In genomic region chr6:6176829-6177228, GRCh38 we compare ENCODE assay signal across 17 cellular contexts.
DNase-seq lines count a peak whose midpoint lies in the region; ATAC-seq and TF ChIP-seq lines count a peak whose summit lies in the region.
"Had no signal": no experiment of that assay in that cellular context is flagged by ENCODE, and none has a peak within 500 bp of the region (broad histone marks: within the 10 kb centered on the region; RNA-seq: fewer than 3 reads in every experiment).

No MANE protein-coding gene starts in this region.

- H3K4me1 Mint-ChIP-seq in stimulated activated naive CD8-positive, alpha-beta T cell treated with anti-CD3 and anti-CD28 coated beads, Interleukin-15, amount 100 ng/mL, for 72 hours, result no peaks in the 10 kb centered on the region
- H3K4me1 Mint-ChIP-seq: B cell; CD4-positive, CD25-positive, alpha-beta regulatory T cell had no signal

- no peaks in the 10 kb centered on the region for H3K9me3 ChIP-seq in heart left ventricle
- H3K9me3 ChIP-seq: BLaER1, Caco-2, HAP-1 had no signal

- peaks cover 13% of the 10 kb centered on the region for H3K27me3 Mint-ChIP-seq in stimulated activated naive CD8-positive, alpha-beta T cell treated with anti-CD3 and anti-CD28 coated beads, Interleukin-15, amount 100 ng/mL, for 72 hours
- H3K27me3 Mint-ChIP-seq: CD4-positive, CD25-positive, alpha-beta regulatory T cell had no signal

- H3K9me3 Mint-ChIP-seq in stimulated activated naive CD8-positive, alpha-beta T cell treated with anti-CD3 and anti-CD28 coated beads, Interleukin-15, amount 100 ng/mL, for 72 hours, result no peaks in the 10 kb centered on the region
- H3K9me3 Mint-ChIP-seq: CD8-positive, alpha-beta T cell had no signal

- 53 to 84% (median 58%) methylated on average over 5 of the region's 5 CpGs for WGBS in heart left ventricle, 4 donors

- intact Hi-C loops in posterior cingulate gyrus (cut with DNase I) (no loop called here), heart left ventricle (cut with DNase I) (no loop called here)

- no peak overlapping the region for H3K4me3 ChIP-seq in heart left ventricle
- H3K4me3 ChIP-seq: BLaER1, HAP-1 had no signal

- peak; percentile 59 for DNase-seq in inferior parietal cortex (ENCODE audit: extremely low spot score)
- DNase-seq in posterior cingulate gyrus, result peak in 9 of 10 donors; percentile 23 to 88 (median 51)
- no peak for DNase-seq in stimulated activated naive CD8-positive, alpha-beta T cell treated with anti-CD3 and anti-CD28 coated beads, Interleukin-15, amount 100 ng/mL, for 72 hours
- no peak for DNase-seq in heart left ventricle
- DNase-seq: Caco-2; CD4-positive, CD25-positive, alpha-beta regulatory T cell; CD8-positive, alpha-beta T cell; DMS153; DND-41; GOT3; HFFc6 had no signal

- H3K27ac Mint-ChIP-seq in stimulated activated naive CD8-positive, alpha-beta T cell treated with anti-CD3 and anti-CD28 coated beads, Interleukin-15, amount 100 ng/mL, for 72 hours, result no peak overlapping the region
- H3K27ac Mint-ChIP-seq: B cell; CD4-positive, CD25-positive, alpha-beta regulatory T cell; CD8-positive, alpha-beta T cell; HFFc6 had no signal

- H3K27ac ChIP-seq in cingulate gyrus (ENCODE audit: low read depth, low read length), result peak overlapping the region; percentile 2
- no peak overlapping the region for H3K27ac ChIP-seq in heart left ventricle
- H3K27ac ChIP-seq: BLaER1, C4-2B had no signal

- H3K4me3 Mint-ChIP-seq in stimulated activated naive CD8-positive, alpha-beta T cell treated with anti-CD3 and anti-CD28 coated beads, Interleukin-15, amount 100 ng/mL, for 72 hours, result no peak overlapping the region
- H3K4me3 Mint-ChIP-seq: B cell; CD4-positive, CD25-positive, alpha-beta regulatory T cell; CD8-positive, alpha-beta T cell; HFFc6 had no signal

- TF ChIP-seq POLR2A in heart left ventricle (IDR thresholded peaks at IDR 0.05), result no peak

- no peak for TF ChIP-seq CTCF in heart left ventricle (IDR thresholded peaks at IDR 0.05)

- ATAC-seq in HG02840 (IDR thresholded peaks at IDR 0.05; ENCODE audit: low FRiP score, unreplicated experiment) (no peak), heart left ventricle (no peak)
- ATAC-seq in stimulated activated naive CD8-positive, alpha-beta T cell treated with anti-CD3 and anti-CD28 coated beads, Interleukin-15, amount 100 ng/mL, for 72 hours, result no peak
- ATAC-seq: CD8-positive, alpha-beta T cell had no signal

- peaks cover 0 to 16% (median 0%) of the 10 kb centered on the region in 9 donors for H3K36me3 ChIP-seq in heart left ventricle
- H3K36me3 ChIP-seq: BLaER1, HAP-1 had no signal

- no peaks in the 10 kb centered on the region for H3K4me1 ChIP-seq in heart left ventricle
- H3K4me1 ChIP-seq: BLaER1, Caco-2, HAP-1 had no signal

- no peaks in the 10 kb centered on the region for H3K27me3 ChIP-seq in heart left ventricle
- H3K27me3 ChIP-seq: BLaER1 had no signal

Comparison
In these comparisons a context has a peak if more than half of its experiments do, and no peak if none do; other contexts are left out.
1. DNase-seq: peak in inferior parietal cortex (single experiment) and posterior cingulate gyrus (9 of 10); none in stimulated activated naive CD8-positive, alpha-beta T cell treated with anti-CD3 and anti-CD28 coated beads, Interleukin-15, amount 100 ng/mL, for 72 hours (0 of 2) and heart left ventricle (0 of 5).